In the genomic region with DNA sequence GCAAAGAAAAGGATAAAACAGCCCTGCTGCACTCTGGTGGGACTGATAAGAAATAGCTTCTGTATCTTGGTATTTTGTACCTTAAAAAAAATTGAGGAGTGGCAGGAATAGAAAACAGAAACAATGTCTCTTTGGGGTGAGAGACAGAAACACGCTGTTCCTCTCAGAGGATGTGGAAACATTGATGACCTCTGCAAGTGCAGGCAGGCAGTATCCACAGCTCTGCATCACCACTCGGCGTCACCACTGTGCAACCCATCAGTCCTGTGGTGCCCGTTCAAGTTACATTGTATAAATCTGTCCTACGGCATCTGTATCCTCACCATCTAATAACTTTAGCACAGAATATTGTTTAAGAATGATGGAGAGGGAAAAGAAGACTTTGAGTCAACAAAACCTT, we compare ENCODE assay signal across 8 cellular contexts.
DNase-seq lines count a peak whose midpoint lies in the region; ATAC-seq and TF ChIP-seq lines count a peak whose summit lies in the region.
"Had no signal": no experiment of that assay in that cellular context is flagged by ENCODE, and none has a peak within 500 bp of the region (broad histone marks: within the 10 kb centered on the region; RNA-seq: fewer than 3 reads in every experiment).

No MANE protein-coding gene starts in this region.

- no peak overlapping the region for H2AFZ ChIP-seq in osteoblast (ENCODE audit: low read length)

- no peaks in the 10 kb centered on the region for H3K27me3 Mint-ChIP-seq in stimulated activated naive B cell treated with anti-CD40 and anti-IgM and Interleukin-4, amounts not matched to agents 10 μg/mL and 1 μg/mL and 100 μg/mL, for 72 hours

- no peak overlapping the region for H3K4me3 ChIP-seq in osteoblast (ENCODE audit: insufficient read depth, low read length)

- H4K20me1 ChIP-seq in osteoblast (ENCODE audit: insufficient read depth, low read length), result no peaks in the 10 kb centered on the region

- DNase-seq in NCI-H69 (lab: John Stamatoyannopoulos, UW), result peak; percentile 18
- DNase-seq in fibroblast of the conjunctiva (ENCODE audit: low read depth), result peak; percentile 17
- DNase-seq in stimulated activated naive B cell treated with anti-CD40 and anti-IgM and Interleukin-4, amounts not matched to agents 10 μg/mL and 1 μg/mL and 100 μg/mL, for 72 hours, result no peak
- DNase-seq in osteoblast (ENCODE audit: insufficient read length, low spot score, missing footprints), result no peak
- DNase-seq in superior temporal gyrus (ENCODE audit: extremely low spot score), result no peak
- DNase-seq: activated T-cell treated with anti-CD3 and anti-CD28 coated beads, Interleukin-2, amount 50 U/mL, for 48 hours had no signal

- H3K4me1 Mint-ChIP-seq in stimulated activated naive B cell treated with anti-CD40 and anti-IgM and Interleukin-4, amounts not matched to agents 10 μg/mL and 1 μg/mL and 100 μg/mL, for 72 hours, result peaks cover 14 to 30% of the 10 kb centered on the region in 2 donors

- no peak overlapping the region for H3K4me3 Mint-ChIP-seq in stimulated activated naive B cell treated with anti-CD40 and anti-IgM and Interleukin-4, amounts not matched to agents 10 μg/mL and 1 μg/mL and 100 μg/mL, for 72 hours

- no peak overlapping the region for H3K27ac Mint-ChIP-seq in stimulated activated naive B cell treated with anti-CD40 and anti-IgM and Interleukin-4, amounts not matched to agents 10 μg/mL and 1 μg/mL and 100 μg/mL, for 72 hours

- no peak for TF ChIP-seq CTCF in osteoblast (IDR thresholded peaks at IDR 0.05; ENCODE audit: extremely low read depth, low read depth, low read length)

- no peak overlapping the region for H3K4me2 ChIP-seq in osteoblast (ENCODE audit: insufficient read depth, low read length)

- no peak overlapping the region for H3K27ac ChIP-seq in osteoblast (ENCODE audit: low read depth, low read length)

- H3K4me1 ChIP-seq in osteoblast (ENCODE audit: insufficient read depth, low read length), result no peaks in the 10 kb centered on the region

- H3K9me3 Mint-ChIP-seq in stimulated activated naive B cell treated with anti-CD40 and anti-IgM and Interleukin-4, amounts not matched to agents 10 μg/mL and 1 μg/mL and 100 μg/mL, for 72 hours, result peaks cover 3 to 5% of the 10 kb centered on the region in 2 donors

- no peaks in the 10 kb centered on the region for H3K27me3 ChIP-seq in osteoblast (ENCODE audit: insufficient read depth, low read length)

- H3K36me3 Mint-ChIP-seq in stimulated activated naive B cell treated with anti-CD40 and anti-IgM and Interleukin-4, amounts not matched to agents 10 μg/mL and 1 μg/mL and 100 μg/mL, for 72 hours, result peaks cover 1 to 5% of the 10 kb centered on the region in 2 donors

- H3K36me3 ChIP-seq in osteoblast (ENCODE audit: insufficient read depth, low read length), result no peaks in the 10 kb centered on the region

- no peaks in the 10 kb centered on the region for H3K9me3 ChIP-seq in osteoblast (ENCODE audit: low read depth, low read length)

- H3K79me2 ChIP-seq in osteoblast (ENCODE audit: insufficient read depth, low read length), result no peaks in the 10 kb centered on the region

- ATAC-seq in GM21529 (IDR thresholded peaks at IDR 0.05; ENCODE audit: unreplicated experiment) (peak; percentile 62), GM19324 (IDR thresholded peaks at IDR 0.05; ENCODE audit: low FRiP score, unreplicated experiment) (no peak)
- peak; percentile 78 to 79 for ATAC-seq in stimulated activated naive B cell treated with anti-CD40 and anti-IgM and Interleukin-4, amounts not matched to agents 10 μg/mL and 1 μg/mL and 100 μg/mL, for 72 hours (replicated peaks)

Comparison
In these comparisons a context has a peak if more than half of its experiments do, and no peak if none do; other contexts are left out.
1. DNase-seq: peak in NCI-H69 (single experiment) and fibroblast of the conjunctiva (single experiment); none in stimulated activated naive B cell treated with anti-CD40 and anti-IgM and Interleukin-4, amounts not matched to agents 10 μg/mL and 1 μg/mL and 100 μg/mL, for 72 hours (single experiment), osteoblast (single experiment) and superior temporal gyrus (single experiment).